15 cellular contexts compared by ENCODE assay signal in the genomic region with DNA sequence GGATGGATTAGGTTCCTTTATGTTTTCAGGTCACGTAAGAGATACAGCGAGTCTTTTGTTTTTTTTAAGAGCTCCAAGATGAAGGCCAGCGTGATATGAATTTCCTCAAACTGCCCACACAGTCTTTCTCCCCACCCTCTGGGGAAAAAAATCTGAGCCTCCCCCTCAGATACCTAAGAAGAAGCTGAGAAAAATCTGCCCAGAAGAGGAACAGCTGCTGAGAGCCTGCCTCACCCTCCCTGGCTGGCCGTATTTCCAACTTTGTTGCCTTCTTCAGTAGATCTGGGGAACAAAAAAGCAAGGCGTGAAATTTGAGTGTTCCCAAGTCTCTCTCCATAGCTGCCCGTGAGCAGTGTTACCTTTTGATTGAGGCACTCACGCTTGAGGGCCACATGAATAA.
"Had no signal": no experiment of that assay in that cellular context is flagged by ENCODE, and none has a peak within 500 bp of the region (broad histone marks: within the 10 kb centered on the region; RNA-seq: fewer than 3 reads in every experiment).

No MANE protein-coding gene starts in this region.

- H3K36me3 ChIP-seq: colonic mucosa, sigmoid colon, transverse colon had no signal

- H3K4me3 ChIP-seq: colonic mucosa, sigmoid colon, transverse colon had no signal

- DNase-seq: activated CD4-positive, alpha-beta memory T cell treated with anti-CD3 and anti-CD28 coated beads, Interleukin-2, amount 10 ng/mL, durations not matched to agents 7 days and 5 days; activated CD4-positive, alpha-beta T cell treated with anti-CD3 and anti-CD28 coated beads for 36 hours; aorta; caudate nucleus; colonic mucosa; effector CD4-positive, alpha-beta T cell; kidney; natural killer cell; stimulated activated CD4-positive, alpha-beta T cell treated with anti-CD3 and anti-CD28 coated beads, Interleukin-4, amount 100 ng/mL, for 1 hour; stimulated activated CD8-positive, alpha-beta memory T cell treated with anti-CD3 and anti-CD28 coated beads, Interleukin-4, amount 100 ng/mL, for 48 hours; T1000; transverse colon had no signal

- FAIRE-seq: endothelial cell of umbilical vein, frontal cortex, kidney had no signal

- ATAC-seq: activated CD4-positive, alpha-beta T cell treated with anti-CD3 and anti-CD28 coated beads for 36 hours; natural killer cell had no signal

- H3K27me3 ChIP-seq: colonic mucosa, sigmoid colon, transverse colon had no signal

- H3K9me3 ChIP-seq: colonic mucosa, sigmoid colon, transverse colon had no signal
